8 cellular contexts compared by ENCODE assay signal in genomic region chr6:1608976-1609661, GRCh38. TPM values are rescaled to one million over a fixed set of nuclear protein-coding genes. Genes with fewer than 3 reads are reported as not detected.
DNase-seq lines count a peak whose midpoint lies in the region; ATAC-seq and TF ChIP-seq lines count a peak whose summit lies in the region.

No MANE protein-coding gene starts in this region.

- peaks cover 35% of the 10 kb centered on the region for H3K27me3 ChIP-seq in BE2C
- peaks cover 97% of the 10 kb centered on the region for H3K27me3 ChIP-seq in GM23338 (ENCODE audit: insufficient read depth)
- peaks cover 20 to 24% of the 10 kb centered on the region in 2 donors for H3K27me3 ChIP-seq in right atrium auricular region

- no peaks in the 10 kb centered on the region; the same call in 2 of the 3 replicates for H3K36me3 Mint-ChIP-seq in GM23338 (ENCODE audit: low read depth)
- no peaks in the 10 kb centered on the region for H3K36me3 Mint-ChIP-seq in WTC11

- peaks cover 14% of the 10 kb centered on the region for H4K20me1 ChIP-seq in GM23338 (replicated peaks; ENCODE audit: insufficient read depth)

- H3K4me3 ChIP-seq in BE2C (ENCODE audit: low read depth, low read length) (peak overlapping the region; percentile 55), GM23338 (peak overlapping the region; percentile 53), right atrium auricular region (peak overlapping the region; percentile 65 to 67), skin epidermis (peak overlapping the region; percentile 47 to 65 (median 61))

- H3K27me3 Mint-ChIP-seq in GM23338 (ENCODE audit: insufficient read depth, low read depth, poor library complexity) (peaks cover 79% of the 10 kb centered on the region), WTC11 (ENCODE audit: low read depth) (peaks cover 83% of the 10 kb centered on the region)

- POLR2A ChIA-PET in WTC11 (lab: Charles Lee) = no interaction called here

- in situ Hi-C loops in G401 (cut with HindIII; ENCODE audit: low sequenced_read_pairs) = no loop called here

- H2AFZ ChIP-seq in GM23338 = peak overlapping the region; percentile 43; the same call in 1 of the 2 replicates

- H3K27ac ChIP-seq in GM23338 (ENCODE audit: low read depth) (no peak overlapping the region), right atrium auricular region (peak overlapping the region; percentile 84 to 92), skin epidermis (peak overlapping the region in 17 of 21 experiments; percentile 23 to 92 (median 66))

- H3K36me3 ChIP-seq in BE2C (0 out of 2 replicates have a peak, but pooled peaks cover 8% of the 10 kb centered on the region), GM23338 (ENCODE audit: insufficient read depth) (no peaks in the 10 kb centered on the region), right atrium auricular region (no peaks in the 10 kb centered on the region)

- no peaks in the 10 kb centered on the region for H3K9me2 ChIP-seq in GM23338 (ENCODE audit: insufficient read depth)

- DNase-seq in BE2C (peak; percentile 61), GM23338 (ENCODE audit: low spot score) (peak; percentile 57), WTC11 (ENCODE audit: low spot score) (no peak), right atrium auricular region (ENCODE audit: low spot score) (no peak), H4 (ENCODE audit: low spot score) (no peak), G401 (ENCODE audit: low spot score) (no peak), NCI-H2107 (lab: John Stamatoyannopoulos, UW) (no peak)

- H3K4me2 ChIP-seq in GM23338 = peak overlapping the region; percentile 83

- no peaks in the 10 kb centered on the region for H3K79me2 ChIP-seq in GM23338 (replicated peaks; ENCODE audit: insufficient read depth)

- TF ChIP-seq CTCF in BE2C (IDR thresholded peaks at IDR 0.05; ENCODE audit: low read depth, low read length) (no peak), GM23338 (conservative IDR thresholded peaks at IDR 0.05; ENCODE audit: low read depth in 2 of 2) (no peak), WTC11 (IDR thresholded peaks at IDR 0.05) (no peak), right atrium auricular region (IDR thresholded peaks at IDR 0.05) (no peak)

- H3K9me3 ChIP-seq in BE2C (no peaks in the 10 kb centered on the region), right atrium auricular region (no peaks in the 10 kb centered on the region)

- peak overlapping the region; percentile 64 for H3K4me3 Mint-ChIP-seq in GM23338
- peak overlapping the region; percentile 68 for H3K4me3 Mint-ChIP-seq in WTC11

- H3K4me1 ChIP-seq in BE2C (peaks cover 9% of the 10 kb centered on the region), GM23338 (ENCODE audit: insufficient read depth) (peaks cover 40% of the 10 kb centered on the region), right atrium auricular region (peaks cover 0 to 21% of the 10 kb centered on the region in 2 donors)

- peaks cover 11% of the 10 kb centered on the region; the same call in 1 of the 2 replicates for H3F3A ChIP-seq in GM23338 (replicated peaks; ENCODE audit: low read depth)

- H3K27ac Mint-ChIP-seq in GM23338 = no peak overlapping the region
- no peak overlapping the region for H3K27ac Mint-ChIP-seq in WTC11

- CTCF ChIA-PET in WTC11 (lab: Charles Lee) = interaction anchor here (0.9 to 1.6 kb wide), 2 partner anchors 10 to 12 kb away, joined by 3 read pairs; no protein-coding TSS in a partner anchor

- H3K9me3 Mint-ChIP-seq in GM23338 = peaks cover 8% of the 10 kb centered on the region; the same call in 2 of the 3 replicates
- no peaks in the 10 kb centered on the region for H3K9me3 Mint-ChIP-seq in WTC11

- no peak for ATAC-seq in GM23338
- no peak for ATAC-seq in WTC11

- H3K4me1 Mint-ChIP-seq in GM23338 (peaks cover 46% of the 10 kb centered on the region), WTC11 (peaks cover 43% of the 10 kb centered on the region)

TF ChIP-seq in GM23338, 12 proteins besides CTCF, POLR2A, EP300 and RAD21:
- TF ChIP-seq ZNF331 (CRISPR knock-in tag; IDR thresholded peaks at IDR 0.05; ENCODE audit: low read depth) = no peak
- peak; percentile 86 for TF ChIP-seq EZH2phosphoT487 (IDR thresholded peaks at IDR 0.05; ENCODE audit: unreplicated experiment)
- peak; percentile 97 for TF ChIP-seq EZH2 (IDR thresholded peaks at IDR 0.05; ENCODE audit: low read depth, unreplicated experiment)

TF ChIP-seq in WTC11, 78 proteins besides CTCF, POLR2A, EP300 and RAD21:
- TF ChIP-seq, protein P1, sequence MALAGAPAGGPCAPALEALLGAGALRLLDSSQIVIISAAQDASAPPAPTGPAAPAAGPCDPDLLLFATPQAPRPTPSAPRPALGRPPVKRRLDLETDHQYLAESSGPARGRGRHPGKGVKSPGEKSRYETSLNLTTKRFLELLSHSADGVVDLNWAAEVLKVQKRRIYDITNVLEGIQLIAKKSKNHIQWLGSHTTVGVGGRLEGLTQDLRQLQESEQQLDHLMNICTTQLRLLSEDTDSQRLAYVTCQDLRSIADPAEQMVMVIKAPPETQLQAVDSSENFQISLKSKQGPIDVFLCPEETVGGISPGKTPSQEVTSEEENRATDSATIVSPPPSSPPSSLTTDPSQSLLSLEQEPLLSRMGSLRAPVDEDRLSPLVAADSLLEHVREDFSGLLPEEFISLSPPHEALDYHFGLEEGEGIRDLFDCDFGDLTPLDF (CRISPR knock-in tag; IDR thresholded peaks at IDR 0.05) = no peak
- TF ChIP-seq, protein P2, sequence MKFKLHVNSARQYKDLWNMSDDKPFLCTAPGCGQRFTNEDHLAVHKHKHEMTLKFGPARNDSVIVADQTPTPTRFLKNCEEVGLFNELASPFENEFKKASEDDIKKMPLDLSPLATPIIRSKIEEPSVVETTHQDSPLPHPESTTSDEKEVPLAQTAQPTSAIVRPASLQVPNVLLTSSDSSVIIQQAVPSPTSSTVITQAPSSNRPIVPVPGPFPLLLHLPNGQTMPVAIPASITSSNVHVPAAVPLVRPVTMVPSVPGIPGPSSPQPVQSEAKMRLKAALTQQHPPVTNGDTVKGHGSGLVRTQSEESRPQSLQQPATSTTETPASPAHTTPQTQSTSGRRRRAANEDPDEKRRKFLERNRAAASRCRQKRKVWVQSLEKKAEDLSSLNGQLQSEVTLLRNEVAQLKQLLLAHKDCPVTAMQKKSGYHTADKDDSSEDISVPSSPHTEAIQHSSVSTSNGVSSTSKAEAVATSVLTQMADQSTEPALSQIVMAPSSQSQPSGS (CRISPR knock-in tag; IDR thresholded peaks at IDR 0.05; ENCODE audit: borderline replicate concordance, low read depth) = no peak

RNA-seq across cellular contexts. Expression of gene FOXC1, which starts 0.6 kb away (rescaled TPM):
- 5.9 TPM for polyA plus RNA-seq in BE2C (2012; ENCODE audit: insufficient read depth, insufficient read length, low read depth)
- 0.10 and 0.27 TPM in 2 replicates for total RNA-seq in GM23338 (2014; rRNA removed; shearing (Covaris generic))
- 0.13 and 0.21 TPM in 2 replicates for polyA plus RNA-seq in GM23338 (2016; fragmentation: Nextera tagmentation; extraction: Ambion mirVana)
- total RNA-seq in WTC11 (2021) (6.1 to 10.7 TPM (median 7.2 TPM) in 3 replicates), right atrium auricular region (10 to 100 TPM; 13.5 to 23.6 TPM)
- total RNA-seq in H4 (2014; rRNA removed; shearing (Covaris generic)) = 4.8 and 4.9 TPM in 2 replicates
- 10.2 and 11.4 TPM in 2 replicates for total RNA-seq in G401 (2014; rRNA removed; shearing (Covaris generic))

Comparison
In these comparisons a context has a peak if more than half of its experiments do, and no peak if none do; other contexts are left out.
1. DNase-seq: peak in BE2C (single experiment) and GM23338 (single experiment); none in WTC11 (single experiment), right atrium auricular region (single experiment), H4 (single experiment), G401 (single experiment) and NCI-H2107 (single experiment).
2. Peak in every context shown above with its lines, with median percentiles within 50 percentile points of each other: H3K4me3 ChIP-seq.